In genomic region chr10:89184638-89185037, GRCh38 we compare ENCODE assay signal across 1 cellular context.
TF ChIP-seq lines count a peak whose summit lies in the region.

No MANE protein-coding gene starts in this region.

TF ChIP-seq in HEK293, 187 proteins besides CTCF, POLR2A, EP300 and RAD21 (continued from another document):
- TF ChIP-seq AEBP2 (tag by site-specific recombination; IDR thresholded peaks at IDR 0.05; ENCODE audit: borderline replicate concordance) (no peak), GFI1B (tag by site-specific recombination; IDR thresholded peaks at IDR 0.05) (no peak), ZNF76 (tag by site-specific recombination; IDR thresholded peaks at IDR 0.05; ENCODE audit: borderline replicate concordance, low read depth) (no peak), PRDM4 (tag by site-specific recombination; IDR thresholded peaks at IDR 0.05) (no peak)
TF ChIP-seq in HEK293: peak in this region for 0.
